Comparison of ENCODE assay signal across 29 cellular contexts in genomic region chr1:37051386-37051785, GRCh38. TPM values are rescaled to one million over a fixed set of nuclear protein-coding genes. Genes with fewer than 3 reads are reported as not detected.
"Had no signal": no experiment of that assay in that cellular context is flagged by ENCODE, and none has a peak within 500 bp of the region (broad histone marks: within the 10 kb centered on the region; RNA-seq: fewer than 3 reads in every experiment).

No MANE protein-coding gene starts in this region.

- DNase-seq: activated CD4-positive, alpha-beta T cell treated with anti-CD3 and anti-CD28 coated beads, Interleukin-2, amount 10 ng/mL, durations not matched to agents 24 days and 14 days; activated CD4-positive, alpha-beta T cell treated with anti-CD3 and anti-CD28 coated beads, Interleukin-2, amount 50 U/mL, for 48 hours; activated CD4-positive, CD25-positive, alpha-beta regulatory T cell treated with anti-CD3 and anti-CD28 coated beads, Interleukin-2, amount 50 U/mL, for 72 hours; activated gamma-delta T cell; activated naive CD4-positive, alpha-beta T cell treated with anti-CD3 and anti-CD28 coated beads for 36 hours; activated T-cell treated with anti-CD3 and anti-CD28 coated beads, Interleukin-2, amount 50 U/mL, for 4 hours; amygdala; caudate nucleus; IMR-90; Kasumi-1; KBM-7; NCI-H1105 treated with DMSO at 0.1 percent for 48 hours; NCI-H1436 treated with DMSO at 0.1 percent for 48 hours; NCI-H187; NCI-H2081; NCI-H2171 treated with DMSO at 0.1 percent for 48 hours; NCI-H446; NCI-H526; NCI-H774; NK-92 treated with Interleukin-12 subunit alpha and Interleukin-12 subunit beta, amount 100 ng/mL, for 24 hours; Peyer's patch; Right ventricle myocardium superior; SJCRH30; T-helper 17 cell; T-helper 9 cell had no signal

- H3K4me3 ChIP-seq: Peyer's patch, SJCRH30 had no signal

- H3K9me3 Mint-ChIP-seq: activated CD4-positive, alpha-beta T cell treated with anti-CD3 and anti-CD28 coated beads, Interleukin-2, amount 10 ng/mL, durations not matched to agents 24 days and 14 days; activated naive CD4-positive, alpha-beta T cell treated with anti-CD3 and anti-CD28 coated beads for 36 hours; activated T-cell treated with anti-CD3 and anti-CD28 coated beads, Interleukin-2, amount 50 U/mL, for 4 hours; activated T-helper 17 cell treated with anti-CD3 and anti-CD28 coated beads, Interleukin-2, amount 50 U/mL, for 72 hours; WTC11 had no signal

- H3K27me3 Mint-ChIP-seq: activated CD4-positive, alpha-beta T cell treated with anti-CD3 and anti-CD28 coated beads, Interleukin-2, amount 10 ng/mL, durations not matched to agents 24 days and 14 days had no signal

- H3K4me1 Mint-ChIP-seq: activated CD4-positive, alpha-beta T cell treated with anti-CD3 and anti-CD28 coated beads, Interleukin-2, amount 10 ng/mL, durations not matched to agents 24 days and 14 days; activated T-helper 17 cell treated with anti-CD3 and anti-CD28 coated beads, Interleukin-2, amount 50 U/mL, for 72 hours; T-helper 17 cell had no signal

- H3K27me3 ChIP-seq: Peyer's patch had no signal

- H3K4me3 Mint-ChIP-seq: activated CD4-positive, alpha-beta T cell treated with anti-CD3 and anti-CD28 coated beads, Interleukin-2, amount 10 ng/mL, durations not matched to agents 24 days and 14 days; activated naive CD4-positive, alpha-beta T cell treated with anti-CD3 and anti-CD28 coated beads for 36 hours; activated naive CD8-positive, alpha-beta T cell; activated T-cell treated with anti-CD3 and anti-CD28 coated beads, Interleukin-2, amount 50 U/mL, for 4 hours; activated T-helper 17 cell treated with anti-CD3 and anti-CD28 coated beads, Interleukin-2, amount 50 U/mL, for 72 hours; T-helper 17 cell; WTC11 had no signal

- H3K36me3 ChIP-seq: Peyer's patch, SJCRH30 had no signal

- ATAC-seq: activated T-cell treated with anti-CD3 and anti-CD28 coated beads, Interleukin-2, amount 50 U/mL, for 4 hours; activated T-helper 17 cell treated with anti-CD3 and anti-CD28 coated beads, Interleukin-2, amount 50 U/mL, for 72 hours; T-helper 17 cell; WTC11 had no signal

- H3K27ac ChIP-seq: Peyer's patch, RWPE1, SJCRH30 had no signal

- H3K9me3 ChIP-seq: Peyer's patch, SJCRH30 had no signal

- H3K27ac Mint-ChIP-seq: activated CD4-positive, alpha-beta T cell treated with anti-CD3 and anti-CD28 coated beads, Interleukin-2, amount 10 ng/mL, durations not matched to agents 24 days and 14 days; activated naive CD4-positive, alpha-beta T cell treated with anti-CD3 and anti-CD28 coated beads for 36 hours; activated naive CD8-positive, alpha-beta T cell; activated T-helper 17 cell treated with anti-CD3 and anti-CD28 coated beads, Interleukin-2, amount 50 U/mL, for 72 hours; T-helper 17 cell; WTC11 had no signal

- H3K4me1 ChIP-seq: Peyer's patch, SJCRH30 had no signal

- H3K36me3 Mint-ChIP-seq: activated naive CD8-positive, alpha-beta T cell; WTC11 had no signal

RNA-seq across cellular contexts. Expression of gene GRIK3, which starts 17.1 kb away (rescaled TPM):
- total RNA-seq: activated CD4-positive, alpha-beta T cell treated with anti-CD3 and anti-CD28 coated beads, Interleukin-2, amount 10 ng/mL, durations not matched to agents 24 days and 14 days; activated naive CD4-positive, alpha-beta T cell treated with anti-CD3 and anti-CD28 coated beads for 36 hours; activated T-cell treated with anti-CD3 and anti-CD28 coated beads, Interleukin-2, amount 50 U/mL, for 4 hours; activated T-helper 17 cell treated with anti-CD3 and anti-CD28 coated beads, Interleukin-2, amount 50 U/mL, for 72 hours; IMR-90; SJCRH30; T-helper 17 cell had no signal
- polyA plus RNA-seq: IMR-90 had no signal
